1 cellular context compared by ENCODE assay signal in genomic region chr10:42992156-42992956, GRCh38.
TF ChIP-seq lines count a peak whose summit lies in the region.

No MANE protein-coding gene starts in this region.

TF ChIP-seq in WTC11, 78 proteins besides CTCF, POLR2A, EP300 and RAD21 (continued from another document):
- no peak for TF ChIP-seq AR (CRISPR knock-in tag; IDR thresholded peaks at IDR 0.05)
- TF ChIP-seq PRDM15 (CRISPR knock-in tag; IDR thresholded peaks at IDR 0.05): no peak
